9 cellular contexts compared by ENCODE assay signal in the genomic region with DNA sequence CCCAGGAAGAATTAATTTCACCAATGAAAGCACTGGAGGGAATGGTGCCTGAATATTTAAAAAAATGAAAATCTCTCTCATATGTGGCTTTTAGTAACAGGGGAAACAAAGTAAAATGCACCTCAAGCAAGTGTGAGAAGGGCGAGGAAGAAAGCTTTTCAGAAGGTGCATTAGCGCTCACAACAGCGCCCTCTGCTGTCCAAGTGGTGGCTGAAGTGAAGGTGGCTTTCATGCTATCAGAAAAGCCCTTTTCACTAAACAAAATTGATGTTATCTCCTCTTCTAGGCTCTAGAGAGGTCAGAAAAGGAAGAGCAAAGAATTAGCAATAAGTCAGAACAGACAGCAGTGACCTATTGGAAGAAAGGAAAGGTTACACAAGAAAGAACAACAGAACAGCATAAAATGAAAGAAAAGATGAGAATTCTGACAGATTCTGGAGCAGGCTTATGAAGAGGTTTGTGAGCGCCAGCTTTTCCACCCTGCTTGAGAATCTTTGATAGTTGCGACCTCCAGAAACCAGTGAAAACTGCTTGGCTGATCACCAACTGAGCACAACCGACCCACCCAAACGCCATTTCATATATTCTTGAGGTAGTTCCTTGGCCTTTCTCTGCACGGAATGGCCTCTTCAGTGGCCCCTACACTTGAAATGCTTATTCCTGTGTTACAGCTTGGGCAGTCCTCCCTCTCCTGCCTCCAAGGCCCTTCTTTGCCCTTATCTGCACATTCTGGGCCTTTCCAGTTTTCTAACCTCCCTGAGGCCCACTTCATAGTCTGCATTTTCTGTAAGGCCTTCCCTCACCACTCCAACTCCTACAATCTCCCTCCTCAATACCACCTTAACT. TPM values are rescaled to one million over a fixed set of nuclear protein-coding genes. Genes with fewer than 3 reads are reported as not detected.
DNase-seq lines count a peak whose midpoint lies in the region; ATAC-seq and TF ChIP-seq lines count a peak whose summit lies in the region.
"Had no signal": no experiment of that assay in that cellular context is flagged by ENCODE, and none has a peak within 500 bp of the region (broad histone marks: within the 10 kb centered on the region; RNA-seq: fewer than 3 reads in every experiment).

No MANE protein-coding gene starts in this region.

- CTCF ChIA-PET in PC-3 (lab: Charles Lee), result no interaction called here

- H3K27ac ChIP-seq in PC-3 (ENCODE audit: low read length), result no peak overlapping the region
- no peak overlapping the region for H3K27ac ChIP-seq in foreskin keratinocyte
- H3K27ac ChIP-seq in transverse colon, result no peak overlapping the region

- DNase-seq in SHP77 (lab: John Stamatoyannopoulos, UW) (peak; percentile 2 to 26), SHP77 treated with DMSO at 0.1 percent for 48 hours (lab: John Stamatoyannopoulos, UW) (no peak), PC-3 (peak; percentile 66), foreskin keratinocyte (peak in 1 of 2 donors; percentile 30), osteocyte (ENCODE audit: extremely low spot score, unreplicated experiment) (no peak), transverse colon (peak; percentile 78)
- DNase-seq in activated T-cell treated with anti-CD3 and anti-CD28 coated beads, Interleukin-2, amount 50 U/mL, for 72 hours, result peak; percentile 66 to 70

- no peak for TF ChIP-seq POLR2A in transverse colon (IDR thresholded peaks at IDR 0.05)

- no peaks in the 10 kb centered on the region for H3K9me2 ChIP-seq in PC-3 (replicated peaks; ENCODE audit: low read length)

- no peaks in the 10 kb centered on the region for H3K79me2 ChIP-seq in PC-3 (ENCODE audit: low read length)

- H3K27me3 Mint-ChIP-seq in activated T-cell treated with anti-CD3 and anti-CD28 coated beads, Interleukin-2, amount 50 U/mL, for 72 hours (ENCODE audit: low read depth), result no peaks in the 10 kb centered on the region
- H3K27me3 Mint-ChIP-seq in osteocyte (ENCODE audit: unreplicated experiment), result no peaks in the 10 kb centered on the region

- H3K4me3 Mint-ChIP-seq in activated T-cell treated with anti-CD3 and anti-CD28 coated beads, Interleukin-2, amount 50 U/mL, for 72 hours, result no peak overlapping the region
- no peak overlapping the region for H3K4me3 Mint-ChIP-seq in osteocyte (ENCODE audit: unreplicated experiment)

- intact Hi-C loops in PC-3 (cut with micrococcal nuclease) (no loop called here), transverse colon (cut with DNase I; ENCODE audit: low total_unique reads) (loop anchor here (5.0 kb wide), 1 partner anchor 550 kb away; no protein-coding TSS in a partner anchor)

- H3K4me1 ChIP-seq in PC-3 (ENCODE audit: insufficient read depth, low read length) (no peaks in the 10 kb centered on the region), foreskin keratinocyte (no peaks in the 10 kb centered on the region), transverse colon (no peaks in the 10 kb centered on the region)

- peaks cover 6% of the 10 kb centered on the region for H3K4me1 Mint-ChIP-seq in activated T-cell treated with anti-CD3 and anti-CD28 coated beads, Interleukin-2, amount 50 U/mL, for 72 hours (ENCODE audit: low read depth)
- peaks cover 23% of the 10 kb centered on the region for H3K4me1 Mint-ChIP-seq in osteocyte (ENCODE audit: unreplicated experiment)

- POLR2A ChIA-PET in PC-3 (lab: Charles Lee; ENCODE audit: unreplicated experiment), result interaction anchor here (0.6 kb wide), 1 partner anchor 12 kb away, joined by 3 read pairs; no protein-coding TSS in a partner anchor

- in situ Hi-C loops in transverse colon (cut with MboI; ENCODE audit: low pct_ligation_motif_present in 1 of 4, low pct_unique_long_range_greater_than_20kb in 1 of 4, low sequenced_read_pairs in 3 of 4), result loop anchor here in 2 of 4 donors (25.0 kb wide), 1 partner anchor 560 kb away; no protein-coding TSS in a partner anchor

- WGBS in transverse colon (ENCODE audit: low coverage in 1 of 2), 2 donors, result 64 to 67% methylated on average over 8 of the region's 8 CpGs

- no TSS peak for BruUV-seq in PC-3 (replicated peaks; lab: Mats Ljungman, UMichigan)

- ATAC-seq in HG03280 (IDR thresholded peaks at IDR 0.05; ENCODE audit: unreplicated experiment) (peak; percentile 67), PC-3 (peak; percentile 58), foreskin keratinocyte (peak; percentile 68)
- ATAC-seq in activated T-cell treated with anti-CD3 and anti-CD28 coated beads, Interleukin-2, amount 50 U/mL, for 72 hours (replicated peaks in 1 of 2), result peak; percentile 35 to 62

- H3K4me2 ChIP-seq in PC-3 (ENCODE audit: low read length), result no peak overlapping the region

- peak; percentile 91 for TF ChIP-seq CTCF in PC-3 (conservative IDR thresholded peaks at IDR 0.05; ENCODE audit: low read depth, low read length)
- TF ChIP-seq CTCF in foreskin keratinocyte (conservative IDR thresholded peaks at IDR 0.05), result peak; percentile 82
- TF ChIP-seq CTCF in osteocyte (IDR thresholded peaks at IDR 0.05), result peak; percentile 95
- TF ChIP-seq CTCF in transverse colon (IDR thresholded peaks at IDR 0.05), result peak; percentile 65 to 92 (median 86)

- TF ChIP-seq EP300 in transverse colon (IDR thresholded peaks at IDR 0.05; ENCODE audit: low read depth), result no peak

- H3K4me3 ChIP-seq in PC-3 (ENCODE audit: low read length) (no peak overlapping the region), transverse colon (no peak overlapping the region)

- no peaks in the 10 kb centered on the region for H3K36me3 Mint-ChIP-seq in activated T-cell treated with anti-CD3 and anti-CD28 coated beads, Interleukin-2, amount 50 U/mL, for 72 hours (ENCODE audit: insufficient read depth in 2 of 2)
- H3K36me3 Mint-ChIP-seq in osteocyte (ENCODE audit: unreplicated experiment), result peaks cover 8% of the 10 kb centered on the region

- no peaks in the 10 kb centered on the region for H3K9me3 Mint-ChIP-seq in activated T-cell treated with anti-CD3 and anti-CD28 coated beads, Interleukin-2, amount 50 U/mL, for 72 hours
- no peaks in the 10 kb centered on the region for H3K9me3 Mint-ChIP-seq in osteocyte (ENCODE audit: unreplicated experiment)

- no peak overlapping the region for H2AFZ ChIP-seq in PC-3 (ENCODE audit: low read length)

- H3K27me3 ChIP-seq in PC-3 (ENCODE audit: low read length), result no peaks in the 10 kb centered on the region
- H3K27me3 ChIP-seq in foreskin keratinocyte, result no peaks in the 10 kb centered on the region
- no peaks in the 10 kb centered on the region for H3K27me3 ChIP-seq in transverse colon

- no peaks in the 10 kb centered on the region for H4K20me1 ChIP-seq in PC-3 (ENCODE audit: low read length)

- H3K27ac Mint-ChIP-seq in activated T-cell treated with anti-CD3 and anti-CD28 coated beads, Interleukin-2, amount 50 U/mL, for 72 hours, result no peak overlapping the region
- H3K27ac Mint-ChIP-seq in osteocyte (ENCODE audit: unreplicated experiment), result no peak overlapping the region

- H3F3A ChIP-seq in PC-3 (ENCODE audit: low read length, unreplicated experiment), result no peaks in the 10 kb centered on the region

- H3K36me3 ChIP-seq in PC-3 (ENCODE audit: low read depth, low read length) (no peaks in the 10 kb centered on the region), transverse colon (peaks cover 0 to 6% (median 0%) of the 10 kb centered on the region in 4 donors)

- no peaks in the 10 kb centered on the region for H3K9me3 ChIP-seq in PC-3 (ENCODE audit: low read length)
- no peaks in the 10 kb centered on the region for H3K9me3 ChIP-seq in transverse colon

- H3K9ac ChIP-seq in PC-3 (ENCODE audit: low read length), result no peak overlapping the region

RNA-seq across cellular contexts. Expression of a gene that starts 45.3 kb away (rescaled TPM):
- total RNA-seq in PC-3 (2014; rRNA removed), result not detected in 2 replicates
- not detected for total RNA-seq in activated T-cell treated with anti-CD3 and anti-CD28 coated beads, Interleukin-2, amount 50 U/mL, for 72 hours
- total RNA-seq in foreskin keratinocyte, result not detected in 2 replicates
- not detected in 2 replicates for polyA plus RNA-seq in foreskin keratinocyte
- total RNA-seq in osteocyte, result not detected in 2 replicates
- total RNA-seq in transverse colon, result not detected
- total RNA-seq: subcutaneous adipose tissue had no signal

Comparison
In these comparisons a context has a peak if more than half of its experiments do, and no peak if none do; other contexts are left out.
1. DNase-seq: peak in SHP77 (2 of 2), PC-3 (single experiment), activated T-cell treated with anti-CD3 and anti-CD28 coated beads, Interleukin-2, amount 50 U/mL, for 72 hours (2 of 2) and transverse colon (single experiment); none in SHP77 treated with DMSO at 0.1 percent for 48 hours (single experiment) and osteocyte (single experiment).
2. Peak in every context shown above with its lines, with median percentiles within 50 percentile points of each other: ATAC-seq and CTCF ChIP-seq.